1 cellular context compared by ENCODE assay signal in the genomic region with DNA sequence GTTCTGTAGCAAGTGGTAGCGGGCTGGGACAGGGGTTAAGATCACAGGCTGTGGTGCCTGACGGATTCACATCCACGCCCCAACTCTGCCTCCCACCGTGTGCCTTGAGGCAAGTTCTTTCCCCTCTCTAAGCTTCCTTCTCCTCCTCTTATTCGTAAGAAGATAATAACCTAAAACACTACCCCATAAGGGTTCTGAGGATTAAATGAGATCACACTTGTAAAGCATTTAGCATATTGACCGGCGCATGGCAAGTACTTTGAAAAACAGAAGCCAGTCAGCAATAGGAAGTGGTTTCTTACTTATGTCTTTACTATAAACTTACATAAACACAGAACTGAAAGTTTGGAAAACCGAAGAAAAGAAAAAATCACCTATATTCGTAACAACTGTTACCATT.
TF ChIP-seq lines count a peak whose summit lies in the region.

No MANE protein-coding gene starts in this region.

TF ChIP-seq in GM23338, 12 proteins besides CTCF, POLR2A, EP300 and RAD21 (continued from another document):
- TF ChIP-seq, protein P1, sequence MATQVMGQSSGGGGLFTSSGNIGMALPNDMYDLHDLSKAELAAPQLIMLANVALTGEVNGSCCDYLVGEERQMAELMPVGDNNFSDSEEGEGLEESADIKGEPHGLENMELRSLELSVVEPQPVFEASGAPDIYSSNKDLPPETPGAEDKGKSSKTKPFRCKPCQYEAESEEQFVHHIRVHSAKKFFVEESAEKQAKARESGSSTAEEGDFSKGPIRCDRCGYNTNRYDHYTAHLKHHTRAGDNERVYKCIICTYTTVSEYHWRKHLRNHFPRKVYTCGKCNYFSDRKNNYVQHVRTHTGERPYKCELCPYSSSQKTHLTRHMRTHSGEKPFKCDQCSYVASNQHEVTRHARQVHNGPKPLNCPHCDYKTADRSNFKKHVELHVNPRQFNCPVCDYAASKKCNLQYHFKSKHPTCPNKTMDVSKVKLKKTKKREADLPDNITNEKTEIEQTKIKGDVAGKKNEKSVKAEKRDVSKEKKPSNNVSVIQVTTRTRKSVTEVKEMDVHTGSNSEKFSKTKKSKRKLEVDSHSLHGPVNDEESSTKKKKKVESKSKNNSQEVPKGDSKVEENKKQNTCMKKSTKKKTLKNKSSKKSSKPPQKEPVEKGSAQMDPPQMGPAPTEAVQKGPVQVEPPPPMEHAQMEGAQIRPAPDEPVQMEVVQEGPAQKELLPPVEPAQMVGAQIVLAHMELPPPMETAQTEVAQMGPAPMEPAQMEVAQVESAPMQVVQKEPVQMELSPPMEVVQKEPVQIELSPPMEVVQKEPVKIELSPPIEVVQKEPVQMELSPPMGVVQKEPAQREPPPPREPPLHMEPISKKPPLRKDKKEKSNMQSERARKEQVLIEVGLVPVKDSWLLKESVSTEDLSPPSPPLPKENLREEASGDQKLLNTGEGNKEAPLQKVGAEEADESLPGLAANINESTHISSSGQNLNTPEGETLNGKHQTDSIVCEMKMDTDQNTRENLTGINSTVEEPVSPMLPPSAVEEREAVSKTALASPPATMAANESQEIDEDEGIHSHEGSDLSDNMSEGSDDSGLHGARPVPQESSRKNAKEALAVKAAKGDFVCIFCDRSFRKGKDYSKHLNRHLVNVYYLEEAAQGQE (IDR thresholded peaks at IDR 0.05; ENCODE audit: unreplicated experiment): no peak
- no peak for TF ChIP-seq JUNB (IDR thresholded peaks at IDR 0.05; ENCODE audit: unreplicated experiment)
- TF ChIP-seq NANOG (IDR thresholded peaks at IDR 0.05; ENCODE audit: borderline replicate concordance): no peak
- TF ChIP-seq CREB1 (CRISPR knock-in tag; IDR thresholded peaks at IDR 0.05; ENCODE audit: low read depth): no peak
- TF ChIP-seq, protein P2, sequence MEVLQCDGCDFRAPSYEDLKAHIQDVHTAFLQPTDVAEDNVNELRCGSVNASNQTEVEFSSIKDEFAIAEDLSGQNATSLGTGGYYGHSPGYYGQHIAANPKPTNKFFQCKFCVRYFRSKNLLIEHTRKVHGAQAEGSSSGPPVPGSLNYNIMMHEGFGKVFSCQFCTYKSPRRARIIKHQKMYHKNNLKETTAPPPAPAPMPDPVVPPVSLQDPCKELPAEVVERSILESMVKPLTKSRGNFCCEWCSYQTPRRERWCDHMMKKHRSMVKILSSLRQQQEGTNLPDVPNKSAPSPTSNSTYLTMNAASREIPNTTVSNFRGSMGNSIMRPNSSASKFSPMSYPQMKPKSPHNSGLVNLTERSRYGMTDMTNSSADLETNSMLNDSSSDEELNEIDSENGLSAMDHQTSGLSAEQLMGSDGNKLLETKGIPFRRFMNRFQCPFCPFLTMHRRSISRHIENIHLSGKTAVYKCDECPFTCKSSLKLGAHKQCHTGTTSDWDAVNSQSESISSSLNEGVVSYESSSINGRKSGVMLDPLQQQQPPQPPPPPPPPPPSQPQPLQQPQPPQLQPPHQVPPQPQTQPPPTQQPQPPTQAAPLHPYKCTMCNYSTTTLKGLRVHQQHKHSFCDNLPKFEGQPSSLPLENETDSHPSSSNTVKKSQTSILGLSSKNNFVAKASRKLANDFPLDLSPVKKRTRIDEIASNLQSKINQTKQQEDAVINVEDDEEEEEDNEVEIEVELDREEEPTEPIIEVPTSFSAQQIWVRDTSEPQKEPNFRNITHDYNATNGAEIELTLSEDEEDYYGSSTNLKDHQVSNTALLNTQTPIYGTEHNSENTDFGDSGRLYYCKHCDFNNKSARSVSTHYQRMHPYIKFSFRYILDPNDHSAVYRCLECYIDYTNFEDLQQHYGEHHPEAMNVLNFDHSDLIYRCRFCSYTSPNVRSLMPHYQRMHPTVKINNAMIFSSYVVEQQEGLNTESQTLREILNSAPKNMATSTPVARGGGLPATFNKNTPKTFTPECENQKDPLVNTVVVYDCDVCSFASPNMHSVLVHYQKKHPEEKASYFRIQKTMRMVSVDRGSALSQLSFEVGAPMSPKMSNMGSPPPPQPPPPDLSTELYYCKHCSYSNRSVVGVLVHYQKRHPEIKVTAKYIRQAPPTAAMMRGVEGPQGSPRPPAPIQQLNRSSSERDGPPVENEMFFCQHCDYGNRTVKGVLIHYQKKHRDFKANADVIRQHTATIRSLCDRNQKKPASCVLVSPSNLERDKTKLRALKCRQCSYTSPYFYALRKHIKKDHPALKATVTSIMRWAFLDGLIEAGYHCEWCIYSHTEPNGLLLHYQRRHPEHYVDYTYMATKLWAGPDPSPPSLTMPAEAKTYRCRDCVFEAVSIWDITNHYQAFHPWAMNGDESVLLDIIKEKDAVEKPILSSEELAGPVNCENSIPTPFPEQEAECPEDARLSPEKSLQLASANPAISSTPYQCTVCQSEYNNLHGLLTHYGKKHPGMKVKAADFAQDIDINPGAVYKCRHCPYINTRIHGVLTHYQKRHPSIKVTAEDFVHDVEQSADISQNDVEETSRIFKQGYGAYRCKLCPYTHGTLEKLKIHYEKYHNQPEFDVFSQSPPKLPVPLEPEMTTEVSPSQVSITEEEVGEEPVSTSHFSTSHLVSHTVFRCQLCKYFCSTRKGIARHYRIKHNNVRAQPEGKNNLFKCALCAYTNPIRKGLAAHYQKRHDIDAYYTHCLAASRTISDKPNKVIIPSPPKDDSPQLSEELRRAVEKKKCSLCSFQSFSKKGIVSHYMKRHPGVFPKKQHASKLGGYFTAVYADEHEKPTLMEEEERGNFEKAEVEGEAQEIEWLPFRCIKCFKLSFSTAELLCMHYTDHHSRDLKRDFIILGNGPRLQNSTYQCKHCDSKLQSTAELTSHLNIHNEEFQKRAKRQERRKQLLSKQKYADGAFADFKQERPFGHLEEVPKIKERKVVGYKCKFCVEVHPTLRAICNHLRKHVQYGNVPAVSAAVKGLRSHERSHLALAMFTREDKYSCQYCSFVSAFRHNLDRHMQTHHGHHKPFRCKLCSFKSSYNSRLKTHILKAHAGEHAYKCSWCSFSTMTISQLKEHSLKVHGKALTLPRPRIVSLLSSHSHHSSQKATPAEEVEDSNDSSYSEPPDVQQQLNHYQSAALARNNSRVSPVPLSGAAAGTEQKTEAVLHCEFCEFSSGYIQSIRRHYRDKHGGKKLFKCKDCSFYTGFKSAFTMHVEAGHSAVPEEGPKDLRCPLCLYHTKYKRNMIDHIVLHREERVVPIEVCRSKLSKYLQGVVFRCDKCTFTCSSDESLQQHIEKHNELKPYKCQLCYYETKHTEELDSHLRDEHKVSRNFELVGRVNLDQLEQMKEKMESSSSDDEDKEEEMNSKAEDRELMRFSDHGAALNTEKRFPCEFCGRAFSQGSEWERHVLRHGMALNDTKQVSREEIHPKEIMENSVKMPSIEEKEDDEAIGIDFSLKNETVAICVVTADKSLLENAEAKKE (CRISPR knock-in tag; IDR thresholded peaks at IDR 0.05): no peak
- no peak for TF ChIP-seq EZH2phosphoT487 (IDR thresholded peaks at IDR 0.05; ENCODE audit: unreplicated experiment)
- TF ChIP-seq ZNF331 (CRISPR knock-in tag; IDR thresholded peaks at IDR 0.05; ENCODE audit: low read depth): no peak
- no peak for TF ChIP-seq ZNF114 (CRISPR knock-in tag; IDR thresholded peaks at IDR 0.05)
- no peak for TF ChIP-seq STAT1 (IDR thresholded peaks at IDR 0.05; ENCODE audit: unreplicated experiment)
- TF ChIP-seq, protein P3, sequence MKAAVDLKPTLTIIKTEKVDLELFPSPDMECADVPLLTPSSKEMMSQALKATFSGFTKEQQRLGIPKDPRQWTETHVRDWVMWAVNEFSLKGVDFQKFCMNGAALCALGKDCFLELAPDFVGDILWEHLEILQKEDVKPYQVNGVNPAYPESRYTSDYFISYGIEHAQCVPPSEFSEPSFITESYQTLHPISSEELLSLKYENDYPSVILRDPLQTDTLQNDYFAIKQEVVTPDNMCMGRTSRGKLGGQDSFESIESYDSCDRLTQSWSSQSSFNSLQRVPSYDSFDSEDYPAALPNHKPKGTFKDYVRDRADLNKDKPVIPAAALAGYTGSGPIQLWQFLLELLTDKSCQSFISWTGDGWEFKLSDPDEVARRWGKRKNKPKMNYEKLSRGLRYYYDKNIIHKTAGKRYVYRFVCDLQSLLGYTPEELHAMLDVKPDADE (IDR thresholded peaks at IDR 0.05): no peak
